ENCODE assay signal across 24 cellular contexts in genomic region chr3:43055393-43055792, GRCh38.
"Had no signal": no experiment of that assay in that cellular context is flagged by ENCODE, and none has a peak within 500 bp of the region (broad histone marks: within the 10 kb centered on the region; RNA-seq: fewer than 3 reads in every experiment).

No MANE protein-coding gene starts in this region.

- H3K36me3 ChIP-seq: esophagus muscularis mucosa, heart left ventricle, lower lobe of right lung, pancreas, suprapubic skin, transverse colon had no signal

- DNase-seq: effector CD4-positive, alpha-beta T cell; foreskin keratinocyte; heart left ventricle; left colon; left ventricle myocardium superior; lower lobe of right lung; naive thymus-derived CD8-positive, alpha-beta T cell; nephron progenitor cell; occipital lobe; pancreas; stimulated activated CD4-positive, alpha-beta T cell treated with anti-CD3 and anti-CD28 coated beads, Interleukin-12 subunit alpha, Interleukin-12 subunit beta, amount 100 ng/mL, for 4 hours; stimulated activated CD4-positive, alpha-beta T cell treated with anti-CD3 and anti-CD28 coated beads, Interleukin-1b, Interleukin-23, amount 100 ng/mL, for 48 hours; stimulated activated CD4-positive, alpha-beta T cell treated with anti-CD3 and anti-CD28 coated beads, Interleukin-4, amount 100 ng/mL, for 1 hour; stimulated activated CD8-positive, alpha-beta memory T cell treated with anti-CD3 and anti-CD28 coated beads, Interleukin-4, amount 100 ng/mL, for 48 hours; stimulated activated naive CD4-positive, alpha-beta T cell; stimulated activated naive CD8-positive, alpha-beta T cell treated with anti-CD3 and anti-CD28 coated beads, Interleukin-15, amount 100 ng/mL, for 72 hours; transverse colon had no signal

- H3K4me2 ChIP-seq: hepatocyte, smooth muscle cell had no signal

- H2AFZ ChIP-seq: hepatocyte had no signal

- H3K4me1 ChIP-seq: foreskin keratinocyte, heart left ventricle, lower lobe of right lung, pancreas, suprapubic skin, transverse colon had no signal

- ATAC-seq: foreskin keratinocyte; gastroesophageal sphincter; heart left ventricle; left colon; left ventricle myocardium superior; lower lobe of right lung; naive thymus-derived CD8-positive, alpha-beta T cell; pancreas; sciatic nerve; stimulated activated naive CD8-positive, alpha-beta T cell treated with anti-CD3 and anti-CD28 coated beads, Interleukin-15, amount 100 ng/mL, for 72 hours had no signal

- H3K27me3 ChIP-seq: dorsolateral prefrontal cortex, esophagus muscularis mucosa, gastroesophageal sphincter, heart left ventricle, hepatocyte, pancreas, suprapubic skin, transverse colon had no signal

- H3K4me3 ChIP-seq: dorsolateral prefrontal cortex, esophagus muscularis mucosa, gastroesophageal sphincter, heart left ventricle, hepatocyte, lower lobe of right lung, pancreas, smooth muscle cell, suprapubic skin, transverse colon had no signal

- H3K27ac ChIP-seq: esophagus muscularis mucosa, foreskin keratinocyte, gastroesophageal sphincter, heart left ventricle, hepatocyte, lower lobe of right lung, pancreas, suprapubic skin, transverse colon had no signal
